1 cellular context compared by ENCODE assay signal in genomic region chr1:237309595-237310118, GRCh38.
TF ChIP-seq lines count a peak whose summit lies in the region.

No MANE protein-coding gene starts in this region.

TF ChIP-seq in GM23338, 12 proteins besides CTCF, POLR2A, EP300 and RAD21 (continued from another document):
- TF ChIP-seq, protein P1, sequence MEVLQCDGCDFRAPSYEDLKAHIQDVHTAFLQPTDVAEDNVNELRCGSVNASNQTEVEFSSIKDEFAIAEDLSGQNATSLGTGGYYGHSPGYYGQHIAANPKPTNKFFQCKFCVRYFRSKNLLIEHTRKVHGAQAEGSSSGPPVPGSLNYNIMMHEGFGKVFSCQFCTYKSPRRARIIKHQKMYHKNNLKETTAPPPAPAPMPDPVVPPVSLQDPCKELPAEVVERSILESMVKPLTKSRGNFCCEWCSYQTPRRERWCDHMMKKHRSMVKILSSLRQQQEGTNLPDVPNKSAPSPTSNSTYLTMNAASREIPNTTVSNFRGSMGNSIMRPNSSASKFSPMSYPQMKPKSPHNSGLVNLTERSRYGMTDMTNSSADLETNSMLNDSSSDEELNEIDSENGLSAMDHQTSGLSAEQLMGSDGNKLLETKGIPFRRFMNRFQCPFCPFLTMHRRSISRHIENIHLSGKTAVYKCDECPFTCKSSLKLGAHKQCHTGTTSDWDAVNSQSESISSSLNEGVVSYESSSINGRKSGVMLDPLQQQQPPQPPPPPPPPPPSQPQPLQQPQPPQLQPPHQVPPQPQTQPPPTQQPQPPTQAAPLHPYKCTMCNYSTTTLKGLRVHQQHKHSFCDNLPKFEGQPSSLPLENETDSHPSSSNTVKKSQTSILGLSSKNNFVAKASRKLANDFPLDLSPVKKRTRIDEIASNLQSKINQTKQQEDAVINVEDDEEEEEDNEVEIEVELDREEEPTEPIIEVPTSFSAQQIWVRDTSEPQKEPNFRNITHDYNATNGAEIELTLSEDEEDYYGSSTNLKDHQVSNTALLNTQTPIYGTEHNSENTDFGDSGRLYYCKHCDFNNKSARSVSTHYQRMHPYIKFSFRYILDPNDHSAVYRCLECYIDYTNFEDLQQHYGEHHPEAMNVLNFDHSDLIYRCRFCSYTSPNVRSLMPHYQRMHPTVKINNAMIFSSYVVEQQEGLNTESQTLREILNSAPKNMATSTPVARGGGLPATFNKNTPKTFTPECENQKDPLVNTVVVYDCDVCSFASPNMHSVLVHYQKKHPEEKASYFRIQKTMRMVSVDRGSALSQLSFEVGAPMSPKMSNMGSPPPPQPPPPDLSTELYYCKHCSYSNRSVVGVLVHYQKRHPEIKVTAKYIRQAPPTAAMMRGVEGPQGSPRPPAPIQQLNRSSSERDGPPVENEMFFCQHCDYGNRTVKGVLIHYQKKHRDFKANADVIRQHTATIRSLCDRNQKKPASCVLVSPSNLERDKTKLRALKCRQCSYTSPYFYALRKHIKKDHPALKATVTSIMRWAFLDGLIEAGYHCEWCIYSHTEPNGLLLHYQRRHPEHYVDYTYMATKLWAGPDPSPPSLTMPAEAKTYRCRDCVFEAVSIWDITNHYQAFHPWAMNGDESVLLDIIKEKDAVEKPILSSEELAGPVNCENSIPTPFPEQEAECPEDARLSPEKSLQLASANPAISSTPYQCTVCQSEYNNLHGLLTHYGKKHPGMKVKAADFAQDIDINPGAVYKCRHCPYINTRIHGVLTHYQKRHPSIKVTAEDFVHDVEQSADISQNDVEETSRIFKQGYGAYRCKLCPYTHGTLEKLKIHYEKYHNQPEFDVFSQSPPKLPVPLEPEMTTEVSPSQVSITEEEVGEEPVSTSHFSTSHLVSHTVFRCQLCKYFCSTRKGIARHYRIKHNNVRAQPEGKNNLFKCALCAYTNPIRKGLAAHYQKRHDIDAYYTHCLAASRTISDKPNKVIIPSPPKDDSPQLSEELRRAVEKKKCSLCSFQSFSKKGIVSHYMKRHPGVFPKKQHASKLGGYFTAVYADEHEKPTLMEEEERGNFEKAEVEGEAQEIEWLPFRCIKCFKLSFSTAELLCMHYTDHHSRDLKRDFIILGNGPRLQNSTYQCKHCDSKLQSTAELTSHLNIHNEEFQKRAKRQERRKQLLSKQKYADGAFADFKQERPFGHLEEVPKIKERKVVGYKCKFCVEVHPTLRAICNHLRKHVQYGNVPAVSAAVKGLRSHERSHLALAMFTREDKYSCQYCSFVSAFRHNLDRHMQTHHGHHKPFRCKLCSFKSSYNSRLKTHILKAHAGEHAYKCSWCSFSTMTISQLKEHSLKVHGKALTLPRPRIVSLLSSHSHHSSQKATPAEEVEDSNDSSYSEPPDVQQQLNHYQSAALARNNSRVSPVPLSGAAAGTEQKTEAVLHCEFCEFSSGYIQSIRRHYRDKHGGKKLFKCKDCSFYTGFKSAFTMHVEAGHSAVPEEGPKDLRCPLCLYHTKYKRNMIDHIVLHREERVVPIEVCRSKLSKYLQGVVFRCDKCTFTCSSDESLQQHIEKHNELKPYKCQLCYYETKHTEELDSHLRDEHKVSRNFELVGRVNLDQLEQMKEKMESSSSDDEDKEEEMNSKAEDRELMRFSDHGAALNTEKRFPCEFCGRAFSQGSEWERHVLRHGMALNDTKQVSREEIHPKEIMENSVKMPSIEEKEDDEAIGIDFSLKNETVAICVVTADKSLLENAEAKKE (CRISPR knock-in tag; IDR thresholded peaks at IDR 0.05): no peak
- TF ChIP-seq JUNB (IDR thresholded peaks at IDR 0.05; ENCODE audit: unreplicated experiment) (no peak), STAT1 (IDR thresholded peaks at IDR 0.05; ENCODE audit: unreplicated experiment) (no peak), POLR2AphosphoS5 (IDR thresholded peaks at IDR 0.05; ENCODE audit: low read depth) (no peak), EZH2phosphoT487 (IDR thresholded peaks at IDR 0.05; ENCODE audit: unreplicated experiment) (no peak), EZH2 (IDR thresholded peaks at IDR 0.05; ENCODE audit: low read depth, unreplicated experiment) (no peak), ZNF331 (CRISPR knock-in tag; IDR thresholded peaks at IDR 0.05; ENCODE audit: low read depth) (no peak), CREB1 (CRISPR knock-in tag; IDR thresholded peaks at IDR 0.05; ENCODE audit: low read depth) (no peak), NANOG (IDR thresholded peaks at IDR 0.05; ENCODE audit: borderline replicate concordance) (no peak)
- TF ChIP-seq, protein P2, sequence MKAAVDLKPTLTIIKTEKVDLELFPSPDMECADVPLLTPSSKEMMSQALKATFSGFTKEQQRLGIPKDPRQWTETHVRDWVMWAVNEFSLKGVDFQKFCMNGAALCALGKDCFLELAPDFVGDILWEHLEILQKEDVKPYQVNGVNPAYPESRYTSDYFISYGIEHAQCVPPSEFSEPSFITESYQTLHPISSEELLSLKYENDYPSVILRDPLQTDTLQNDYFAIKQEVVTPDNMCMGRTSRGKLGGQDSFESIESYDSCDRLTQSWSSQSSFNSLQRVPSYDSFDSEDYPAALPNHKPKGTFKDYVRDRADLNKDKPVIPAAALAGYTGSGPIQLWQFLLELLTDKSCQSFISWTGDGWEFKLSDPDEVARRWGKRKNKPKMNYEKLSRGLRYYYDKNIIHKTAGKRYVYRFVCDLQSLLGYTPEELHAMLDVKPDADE (IDR thresholded peaks at IDR 0.05): no peak
